In genomic region chr19:1115646-1116420, GRCh38 we compare ENCODE assay signal across 21 cellular contexts. TPM values are rescaled to one million over a fixed set of nuclear protein-coding genes. Genes with fewer than 3 reads are reported as not detected.
DNase-seq lines count a peak whose midpoint lies in the region; ATAC-seq, FAIRE-seq and TF ChIP-seq lines count a peak whose summit lies in the region.
"Had no signal": no experiment of that assay in that cellular context is flagged by ENCODE, and none has a peak within 500 bp of the region (broad histone marks: within the 10 kb centered on the region; RNA-seq: fewer than 3 reads in every experiment).

No MANE protein-coding gene starts in this region.

- no peak for FAIRE-seq in GM12878 (lab: Jason Lieb, UNC)
- FAIRE-seq: A549, D721Med, G401.6, GM12892, GM18507 had no signal

- in situ Hi-C loops in IMR-90 (cut with MboI; ENCODE audit: low sequenced_read_pairs): no loop called here
- in situ Hi-C loops in GM12878 (cut with MboI): no loop called here

- H3K27me3 Mint-ChIP-seq in naive thymus-derived CD4-positive, alpha-beta T cell: no peaks in the 10 kb centered on the region
- H3K27me3 Mint-ChIP-seq: CD4-positive, alpha-beta T cell had no signal

- H3K9ac ChIP-seq in IMR-90 (ENCODE audit: low read depth, low read length) (no peak overlapping the region), GM12878 (ENCODE audit: control insufficient read depth, insufficient read depth, low read length) (no peak overlapping the region)

- H2AK5ac ChIP-seq in IMR-90 (ENCODE audit: low read depth, low read length): no peak overlapping the region

- peak overlapping the region; percentile 28 for H2AK9ac ChIP-seq in IMR-90 (replicated peaks; ENCODE audit: low read depth, low read length, poor library complexity)

- H3K36me3 ChIP-seq in IMR-90 (ENCODE audit: control insufficient read depth, insufficient read depth, low read length) (peaks cover 83% of the 10 kb centered on the region), GM12878 (ENCODE audit: control insufficient read depth in 2 of 2, insufficient read depth in 2 of 2, low read length in 1 of 2) (peaks cover 0 to 26% of the 10 kb centered on the region in 2 experiments; a peak in 3 of 4 replicates), psoas muscle (ENCODE audit: insufficient read depth in 1 of 2, low read depth in 1 of 2) (peaks cover 6 to 91% of the 10 kb centered on the region in 2 donors)
- peaks cover 0 to 82% (median 12%) of the 10 kb centered on the region in 3 experiments for H3K36me3 ChIP-seq in naive thymus-derived CD4-positive, alpha-beta T cell (ENCODE audit: control insufficient read depth in 2 of 3, insufficient read depth in 3 of 3, low read length in 3 of 3)

- POLR2A ChIA-PET in IMR-90 (lab: Charles Lee; ENCODE audit: unreplicated experiment) (no interaction called here), GM12878 (lab: Charles Lee) (no interaction called here)
- POLR2A ChIA-PET in naive thymus-derived CD4-positive, alpha-beta T cell (lab: Charles Lee): interaction anchor here (0.6 to 1.1 kb wide), 2 partner anchors 76 to 112 kb away, joined by 3 to 4 read pairs; no protein-coding TSS in a partner anchor

- H2BK15ac ChIP-seq in IMR-90 (ENCODE audit: low read depth, low read length): no peak overlapping the region

- no peak overlapping the region for H3K18ac ChIP-seq in IMR-90 (ENCODE audit: low read depth, low read length)

- H2BK20ac ChIP-seq in IMR-90 (ENCODE audit: low read depth, low read length): no peak overlapping the region

- H4K91ac ChIP-seq in IMR-90 (ENCODE audit: insufficient read depth, low read depth, low read length): no peak overlapping the region

- H3K56ac ChIP-seq in IMR-90 (ENCODE audit: extremely low read depth, insufficient read depth, low read length): no peak overlapping the region

- TF ChIP-seq CTCF in 22Rv1 (IDR thresholded peaks at IDR 0.05): no peak
- TF ChIP-seq CTCF in IMR-90 (conservative IDR thresholded peaks at IDR 0.05; ENCODE audit: low read depth, low read length): no peak
- TF ChIP-seq CTCF in GM12878 (IDR thresholded peaks at IDR 0.05 in 2 of 3, conservative IDR thresholded peaks at IDR 0.05 in 1 of 3; ENCODE audit: control insufficient read depth in 2 of 3, extremely low read depth in 1 of 3, insufficient read depth in 1 of 3, low read depth in 3 of 3, low read length in 3 of 3): no peak
- TF ChIP-seq CTCF in psoas muscle (IDR thresholded peaks at IDR 0.05): no peak

- TF ChIP-seq EP300 in GM12878 (IDR thresholded peaks at IDR 0.05; ENCODE audit: borderline replicate concordance in 1 of 2, control insufficient read depth in 1 of 2, low read depth in 2 of 2, low read length in 2 of 2): no peak

- H3K27me3 ChIP-seq in IMR-90 (ENCODE audit: control insufficient read depth, insufficient read depth, low read length) (no peaks in the 10 kb centered on the region), GM12878 (replicated peaks in 1 of 2; ENCODE audit: control insufficient read depth in 2 of 2, insufficient read depth in 2 of 2, low read length in 1 of 2) (no peaks in the 10 kb centered on the region), psoas muscle (ENCODE audit: insufficient read depth in 3 of 3, low read length in 2 of 3) (no peaks in the 10 kb centered on the region)
- no peaks in the 10 kb centered on the region for H3K27me3 ChIP-seq in naive thymus-derived CD4-positive, alpha-beta T cell (ENCODE audit: control insufficient read depth in 2 of 2, insufficient read depth in 2 of 2, low read length in 2 of 2)

- peaks cover 0 to 2% (median 0%) of the 10 kb centered on the region in 7 donors for H3K4me1 Mint-ChIP-seq in naive thymus-derived CD4-positive, alpha-beta T cell

- H2BK5ac ChIP-seq in IMR-90 (ENCODE audit: low read depth, low read length, poor library complexity, severe bottlenecking): no peak overlapping the region

- H3K4me3 ChIP-seq in IMR-90 (ENCODE audit: insufficient read depth, low read depth, low read length) (no peak overlapping the region), GM12878 (no peak overlapping the region), psoas muscle (no peak overlapping the region)
- H3K4me3 ChIP-seq in naive thymus-derived CD4-positive, alpha-beta T cell (ENCODE audit: low read length): no peak overlapping the region
- H3K4me3 ChIP-seq: A549, GM23338 had no signal

- no peak overlapping the region for H4K8ac ChIP-seq in IMR-90 (ENCODE audit: low read depth in 2 of 2, low read length in 2 of 2)

- DNase-seq in IMR-90 (no peak), GM12878 (ENCODE audit: low read depth, low spot score) (no peak), psoas muscle (no peak), activated T-cell treated with anti-CD3 and anti-CD28 coated beads for 4 hours (no peak)
- no peak for DNase-seq in activated T-cell treated with anti-CD3 and anti-CD28 coated beads, Interleukin-2, amount 50 U/mL, for 48 hours
- no peak for DNase-seq in naive thymus-derived CD4-positive, alpha-beta T cell
- DNase-seq: AML-193, Caco-2, H7, HFFc6 had no signal

- RAD21 ChIA-PET in GM12878 (lab: Charles Lee; ENCODE audit: unreplicated experiment): interaction anchor here (1.2 kb wide), 1 partner anchor 14 kb away, joined by 3 read pairs; no protein-coding TSS in a partner anchor

- TF ChIP-seq RAD21 in IMR-90 (IDR thresholded peaks at IDR 0.05; ENCODE audit: low read length) (no peak), GM12878 (IDR thresholded peaks at IDR 0.05; ENCODE audit: insufficient read depth, low read depth, low read length) (no peak)

- H3K14ac ChIP-seq in IMR-90 (replicated peaks; ENCODE audit: low read depth, low read length): no peak overlapping the region

- H3K4ac ChIP-seq in IMR-90 (ENCODE audit: low read depth, low read length): no peak overlapping the region

- no peak overlapping the region for H3K4me3 Mint-ChIP-seq in naive thymus-derived CD4-positive, alpha-beta T cell
- H3K4me3 Mint-ChIP-seq: CD4-positive, alpha-beta T cell; GM23338; HFFc6 had no signal

- H3K23ac ChIP-seq in IMR-90 (ENCODE audit: low read depth, low read length): no peak overlapping the region

- BruUV-seq in IMR-90 (replicated peaks; lab: Mats Ljungman, UMichigan) (no TSS peak), GM12878 (replicated peaks; lab: Mats Ljungman, UMichigan) (no TSS peak)

- no peaks in the 10 kb centered on the region for H3K9me3 Mint-ChIP-seq in naive thymus-derived CD4-positive, alpha-beta T cell
- H3K9me3 Mint-ChIP-seq: CD4-positive, alpha-beta T cell; GM23338; HFFc6 had no signal

- H3K9me3 ChIP-seq in IMR-90 (ENCODE audit: control insufficient read depth, insufficient read depth, low read length): no peaks in the 10 kb centered on the region
- no peaks in the 10 kb centered on the region for H3K9me3 ChIP-seq in GM12878 (replicated peaks; ENCODE audit: control insufficient read depth, insufficient read depth, low read length)
- no peaks in the 10 kb centered on the region for H3K9me3 ChIP-seq in psoas muscle
- H3K9me3 ChIP-seq in naive thymus-derived CD4-positive, alpha-beta T cell (ENCODE audit: control insufficient read depth in 2 of 3, low read length in 3 of 3): no peaks in the 10 kb centered on the region
- H3K9me3 ChIP-seq: A549, Caco-2 had no signal

- H4K20me1 ChIP-seq in IMR-90 (ENCODE audit: insufficient read depth, low read length): peaks cover 19% of the 10 kb centered on the region
- no peaks in the 10 kb centered on the region for H4K20me1 ChIP-seq in GM12878 (ENCODE audit: control insufficient read depth, insufficient read depth)

- no peaks in the 10 kb centered on the region for H3K9me1 ChIP-seq in IMR-90 (ENCODE audit: insufficient read depth, low read length)

- CTCF ChIA-PET in IMR-90 (lab: Yijun Ruan, JAX): interaction anchor here (0.6 kb wide), 1 partner anchor 78 kb away, joined by 3 read pairs; no protein-coding TSS in a partner anchor
- CTCF ChIA-PET in GM12878 (lab: Yijun Ruan, JAX): no interaction called here
- CTCF ChIA-PET in naive thymus-derived CD4-positive, alpha-beta T cell (lab: Charles Lee): interaction anchor here (0.9 to 1.1 kb wide), 2 partner anchors 14 to 78 kb away, joined by 3 read pairs; no protein-coding TSS in a partner anchor

- no peak overlapping the region for H4K5ac ChIP-seq in IMR-90 (ENCODE audit: low read depth, low read length)

- dilution Hi-C loops in IMR-90 (cut with HindIII; ENCODE audit: low sequenced_read_pairs, unreplicated experiment): no loop called here

- H2BK120ac ChIP-seq in IMR-90 (ENCODE audit: low read depth, low read length): no peak overlapping the region

- no peaks in the 10 kb centered on the region for H3K79me2 ChIP-seq in GM12878 (ENCODE audit: control insufficient read depth, insufficient read depth, low read length)

- peaks cover 11% of the 10 kb centered on the region for H3K4me1 ChIP-seq in IMR-90 (ENCODE audit: control insufficient read depth, insufficient read depth, low read length)
- H3K4me1 ChIP-seq in GM12878 (ENCODE audit: control insufficient read depth, insufficient read depth, low read length): 0 out of 2 replicates have a peak, but pooled peaks cover 3% of the 10 kb centered on the region
- H3K4me1 ChIP-seq in psoas muscle: no peaks in the 10 kb centered on the region
- peaks cover 0 to 8% of the 10 kb centered on the region in 2 donors for H3K4me1 ChIP-seq in naive thymus-derived CD4-positive, alpha-beta T cell (ENCODE audit: control insufficient read depth in 2 of 2, insufficient read depth in 2 of 2, low read length in 2 of 2)

- H3K27ac Mint-ChIP-seq in naive thymus-derived CD4-positive, alpha-beta T cell: no peak overlapping the region
- H3K27ac Mint-ChIP-seq: CD4-positive, alpha-beta T cell; GM23338; HFFc6 had no signal

- SMC1A ChIA-PET in GM12878 (lab: Charles Lee; ENCODE audit: uncharacterized antibody, unreplicated experiment): no interaction called here

- ATAC-seq in IMR-90 (ENCODE audit: low read depth) (no peak), GM12878 (no peak), psoas muscle (no peak)
- ATAC-seq in naive thymus-derived CD4-positive, alpha-beta T cell: no peak
- ATAC-seq: A549, GM23338, HCT116 had no signal

- intact Hi-C loops in IMR-90 (cut with micrococcal nuclease): no loop called here
- intact Hi-C loops in GM12878 (cut with micrococcal nuclease; ENCODE audit: unreplicated experiment): no loop called here
- intact Hi-C loops in psoas muscle (cut with DNase I): no loop called here
- intact Hi-C loops in naive thymus-derived CD4-positive, alpha-beta T cell (cut with micrococcal nuclease): no loop called here

- peaks cover 11 to 30% of the 10 kb centered on the region in 2 experiments for H3K79me1 ChIP-seq in IMR-90 (ENCODE audit: low read depth in 1 of 2, low read length in 2 of 2)

- H3K4me2 ChIP-seq in IMR-90 (ENCODE audit: low read depth, low read length) (no peak overlapping the region), GM12878 (ENCODE audit: control insufficient read depth, insufficient read depth) (no peak overlapping the region)
- H3K4me2 ChIP-seq: A549, GM23338 had no signal

- WGBS in IMR-90 (ENCODE audit: extremely low coverage in 2 of 2, insufficient read length in 1 of 2), 2 experiments: 90% methylated on average over 18 of the region's 35 CpGs; no CpG with 5 or more reads in 1 of the 2 experiments
- WGBS in GM12878 (ENCODE audit: insufficient coverage, insufficient replicate concordance, low lambda C conversion rate, missing lambda C conversion rate): 95% methylated on average over 31 of the region's 35 CpGs
- 88 to 91% (median 90%) methylated on average over 33 to 35 of the region's 35 CpGs for WGBS in psoas muscle, 3 donors

- H3K27ac ChIP-seq in 22Rv1: peak overlapping the region; percentile 98
- no peak overlapping the region for H3K27ac ChIP-seq in IMR-90 (ENCODE audit: insufficient read depth, low read length)
- H3K27ac ChIP-seq in GM12878 (ENCODE audit: control insufficient read depth, insufficient read depth): no peak overlapping the region
- peak overlapping the region; percentile 16 for H3K27ac ChIP-seq in psoas muscle
- no peak overlapping the region for H3K27ac ChIP-seq in naive thymus-derived CD4-positive, alpha-beta T cell (ENCODE audit: low read depth, low read length)
- H3K27ac ChIP-seq: A549, C4-2B, HL-60 had no signal

- TF ChIP-seq POLR2A in IMR-90 (IDR thresholded peaks at IDR 0.05; ENCODE audit: low read depth, low read length): no peak
- 0 out of 2 replicates have a peak, but pooled peaks have one; percentile 31 for TF ChIP-seq POLR2A in GM12878 (IDR thresholded peaks at IDR 0.05; ENCODE audit: low read depth, low read length)

- H2AFZ ChIP-seq in IMR-90 (replicated peaks; ENCODE audit: low read length, poor library complexity): no peak overlapping the region
- H2AFZ ChIP-seq in GM12878 (ENCODE audit: control insufficient read depth, low read depth, low read length): no peak overlapping the region
- H2AFZ ChIP-seq: GM23338 had no signal

- peaks cover 0 to 6% (median 0%) of the 10 kb centered on the region in 5 donors for H3K36me3 Mint-ChIP-seq in naive thymus-derived CD4-positive, alpha-beta T cell

RNA-seq across cellular contexts. Expression of gene GPX4, which starts 12.0 kb away (rescaled TPM):
- total RNA-seq in IMR-90 (2012; rRNA removed) (357 and 415 TPM in 2 replicates), GM12878 (2014; rRNA removed) (325 and 388 TPM in 2 replicates), GM12878 (2014; rRNA removed; fragmentation: Illumina TruSeq; extraction: Trizol) (185 and 204 TPM in 2 replicates), GM12878 (2021) (305 and 316 TPM in 2 replicates), psoas muscle (100 to 1,000 TPM; 279 to 560 (median 304) TPM)
- polyA plus RNA-seq in IMR-90 (2012; rRNA removed) (1,083 and 1,136 TPM in 2 replicates), GM12878 (2011; rRNA removed) (171 and 289 TPM in 2 replicates), GM12878 (2014; fragmentation: Illumina TruSeq; extraction: Trizol) (144 and 257 TPM in 2 replicates), GM12878 (2014; fragmentation: Nextera tagmentation; extraction: Ambion mirVana) (10 to 100 TPM; 33.3 to 99.6 TPM), GM12878 (2014; rRNA removed) (749 and 807 TPM in 2 replicates), GM12878 (2016; fragmentation: Nextera tagmentation; extraction: Ambion mirVana) (100 to 1,000 TPM; 534 to 574 TPM), psoas muscle (100 to 1,000 TPM; 490 to 762 (median 618) TPM)
- polyA plus RNA-seq in IMR-90 (2012; cell fraction: cytosol; rRNA removed): 2,056 and 2,058 TPM in 2 replicates
- polyA plus RNA-seq in IMR-90 (2012; cell fraction: nucleus; rRNA removed; ENCODE audit: low replicate concordance): 1,128 and 1,215 TPM in 2 replicates
- 30.7 and 37.1 TPM in 2 replicates for total RNA-seq in GM12878 (2013; cell fraction: nucleolus; rRNA removed)
- 143 TPM for polyA plus RNA-seq in GM12878 (2011; ENCODE audit: low read depth)
- polyA plus RNA-seq in GM12878 (2011; cell fraction: cytosol; rRNA removed): 532 and 769 TPM in 2 replicates
- polyA plus RNA-seq in GM12878 (2011; cell fraction: nucleus; rRNA removed): 455 and 480 TPM in 2 replicates
- 460 and 464 TPM in 2 replicates for polyA plus RNA-seq in GM12878 (2012)
- 134 and 182 TPM in 2 replicates for polyA minus RNA-seq in GM12878 (2011; rRNA and poly(A)+ RNA removed)
- 111 and 122 TPM in 2 replicates for polyA minus RNA-seq in GM12878 (2011; cell fraction: cytosol; rRNA and poly(A)+ RNA removed)
- 39.3 and 60.3 TPM in 2 replicates for polyA minus RNA-seq in GM12878 (2011; cell fraction: nucleus; rRNA and poly(A)+ RNA removed)
- total RNA-seq in naive thymus-derived CD4-positive, alpha-beta T cell: 100 to 1,000 TPM; 122 to 235 (median 194) TPM
- polyA plus RNA-seq in naive thymus-derived CD4-positive, alpha-beta T cell: 100 to 1,000 TPM; 417 to 522 TPM

RNA-seq across cellular contexts. Expression of gene POLR2E, which starts 20.7 kb away (rescaled TPM):
- 195 and 294 TPM in 2 replicates for total RNA-seq in IMR-90 (2012; rRNA removed)
- polyA plus RNA-seq in IMR-90 (2012; rRNA removed): 391 and 449 TPM in 2 replicates
- polyA plus RNA-seq in IMR-90 (2012; cell fraction: cytosol; rRNA removed): 408 and 821 TPM in 2 replicates
- polyA plus RNA-seq in IMR-90 (2012; cell fraction: nucleus; rRNA removed; ENCODE audit: low replicate concordance): 242 and 436 TPM in 2 replicates
- 37.4 and 46.6 TPM in 2 replicates for total RNA-seq in GM12878 (2013; cell fraction: nucleolus; rRNA removed)
- 194 and 207 TPM in 2 replicates for total RNA-seq in GM12878 (2014; rRNA removed)
- 78.7 and 85.5 TPM in 2 replicates for total RNA-seq in GM12878 (2014; rRNA removed; fragmentation: Illumina TruSeq; extraction: Trizol)
- 243 and 250 TPM in 2 replicates for total RNA-seq in GM12878 (2021)
- polyA plus RNA-seq in GM12878 (2011; ENCODE audit: low read depth): 54.0 TPM
- polyA plus RNA-seq in GM12878 (2011; rRNA removed): 92.4 and 192 TPM in 2 replicates
- polyA plus RNA-seq in GM12878 (2011; cell fraction: cytosol; rRNA removed): 220 and 291 TPM in 2 replicates
- polyA plus RNA-seq in GM12878 (2011; cell fraction: nucleus; rRNA removed): 162 and 168 TPM in 2 replicates
- 184 and 198 TPM in 2 replicates for polyA plus RNA-seq in GM12878 (2012)
- polyA plus RNA-seq in GM12878 (2014; fragmentation: Illumina TruSeq; extraction: Trizol): 10.0 and 142 TPM in 2 replicates
- 10 to 100 TPM in 1 of 2 experiments, 1 to 10 TPM in 1; 4.0 to 17.0 TPM for polyA plus RNA-seq in GM12878 (2014; fragmentation: Nextera tagmentation; extraction: Ambion mirVana)
- polyA plus RNA-seq in GM12878 (2014; rRNA removed): 367 and 444 TPM in 2 replicates
- polyA plus RNA-seq in GM12878 (2016; fragmentation: Nextera tagmentation; extraction: Ambion mirVana): 100 to 1,000 TPM; 460 to 487 TPM
- 76.9 and 101 TPM in 2 replicates for polyA minus RNA-seq in GM12878 (2011; rRNA and poly(A)+ RNA removed)
- 70.2 and 78.0 TPM in 2 replicates for polyA minus RNA-seq in GM12878 (2011; cell fraction: cytosol; rRNA and poly(A)+ RNA removed)
- 29.5 and 49.3 TPM in 2 replicates for polyA minus RNA-seq in GM12878 (2011; cell fraction: nucleus; rRNA and poly(A)+ RNA removed)
- total RNA-seq in psoas muscle: 100 to 1,000 TPM; 133 to 147 (median 143) TPM
- polyA plus RNA-seq in psoas muscle: 100 to 1,000 TPM; 170 to 243 (median 217) TPM
- 100 to 1,000 TPM in 1 of 5 experiments, 10 to 100 TPM in 4; 75.3 to 157 (median 82.1) TPM for total RNA-seq in naive thymus-derived CD4-positive, alpha-beta T cell
- 100 to 1,000 TPM; 136 to 179 TPM for polyA plus RNA-seq in naive thymus-derived CD4-positive, alpha-beta T cell

RNA-seq across cellular contexts. Expression of gene ARHGAP45, which starts 48.9 kb away (rescaled TPM):
- total RNA-seq in IMR-90 (2012; rRNA removed): 0.83 and 1.3 TPM in 2 replicates
- polyA plus RNA-seq in IMR-90 (2012; rRNA removed): 1.4 and 1.7 TPM in 2 replicates
- 2.0 and 2.2 TPM in 2 replicates for polyA plus RNA-seq in IMR-90 (2012; cell fraction: cytosol; rRNA removed)
- polyA plus RNA-seq in IMR-90 (2012; cell fraction: nucleus; rRNA removed; ENCODE audit: low replicate concordance): 3.0 and 10.5 TPM in 2 replicates
- 190 and 196 TPM in 2 replicates for total RNA-seq in GM12878 (2013; cell fraction: nucleolus; rRNA removed)
- total RNA-seq in GM12878 (2014; rRNA removed): 116 and 146 TPM in 2 replicates
- total RNA-seq in GM12878 (2014; rRNA removed; fragmentation: Illumina TruSeq; extraction: Trizol): 21.4 and 26.2 TPM in 2 replicates
- 142 and 151 TPM in 2 replicates for total RNA-seq in GM12878 (2021)
- 33.0 TPM for polyA plus RNA-seq in GM12878 (2011; ENCODE audit: low read depth)
- polyA plus RNA-seq in GM12878 (2011; rRNA removed): 20.8 and 53.2 TPM in 2 replicates
- 64.0 and 103 TPM in 2 replicates for polyA plus RNA-seq in GM12878 (2011; cell fraction: cytosol; rRNA removed)
- 223 and 275 TPM in 2 replicates for polyA plus RNA-seq in GM12878 (2011; cell fraction: nucleus; rRNA removed)
- polyA plus RNA-seq in GM12878 (2012): 85.3 and 105 TPM in 2 replicates
- polyA plus RNA-seq in GM12878 (2014; fragmentation: Illumina TruSeq; extraction: Trizol): 1.4 and 9.8 TPM in 2 replicates
- polyA plus RNA-seq in GM12878 (2014; fragmentation: Nextera tagmentation; extraction: Ambion mirVana): 1 to 10 TPM; 1.4 to 7.8 TPM
- polyA plus RNA-seq in GM12878 (2014; rRNA removed): 96.0 and 125 TPM in 2 replicates
- 10 to 100 TPM; 66.6 to 82.6 TPM for polyA plus RNA-seq in GM12878 (2016; fragmentation: Nextera tagmentation; extraction: Ambion mirVana)
- 36.0 and 96.7 TPM in 2 replicates for polyA minus RNA-seq in GM12878 (2011; rRNA and poly(A)+ RNA removed)
- polyA minus RNA-seq in GM12878 (2011; cell fraction: cytosol; rRNA and poly(A)+ RNA removed): 45.4 and 45.7 TPM in 2 replicates
- polyA minus RNA-seq in GM12878 (2011; cell fraction: nucleus; rRNA and poly(A)+ RNA removed): 32.4 and 52.2 TPM in 2 replicates
- total RNA-seq in psoas muscle: 1 to 10 TPM; 2.0 to 4.0 (median 3.2) TPM
- 1 to 10 TPM; 1.2 to 1.8 (median 1.8) TPM for polyA plus RNA-seq in psoas muscle
- 1,000 to 10,000 TPM in 1 of 5 experiments, 100 to 1,000 TPM in 4; 467 to 1,030 (median 779) TPM for total RNA-seq in naive thymus-derived CD4-positive, alpha-beta T cell
- polyA plus RNA-seq in naive thymus-derived CD4-positive, alpha-beta T cell: 100 to 1,000 TPM; 305 to 880 TPM

RNA-seq across cellular contexts. Expression of gene SBNO2, which starts 58.2 kb away (rescaled TPM):
- total RNA-seq in IMR-90 (2012; rRNA removed) (13.4 and 13.6 TPM in 2 replicates), GM12878 (2014; rRNA removed) (13.8 and 15.8 TPM in 2 replicates), GM12878 (2014; rRNA removed; fragmentation: Illumina TruSeq; extraction: Trizol) (4.8 and 5.6 TPM in 2 replicates), GM12878 (2021) (38.5 and 44.6 TPM in 2 replicates), psoas muscle (100 to 1,000 TPM in 1 of 4 donors, 10 to 100 TPM in 3; 20.9 to 138 (median 76.9) TPM)
- polyA plus RNA-seq in IMR-90 (2012; rRNA removed) (40.4 and 40.5 TPM in 2 replicates), GM12878 (2011; rRNA removed) (2.7 and 7.2 TPM in 2 replicates), GM12878 (2014; fragmentation: Illumina TruSeq; extraction: Trizol) (2.2 and 5.0 TPM in 2 replicates), GM12878 (2014; fragmentation: Nextera tagmentation; extraction: Ambion mirVana) (under 1 TPM; 0.08 to 0.15 TPM), GM12878 (2014; rRNA removed) (21.8 and 26.0 TPM in 2 replicates), GM12878 (2016; fragmentation: Nextera tagmentation; extraction: Ambion mirVana) (1 to 10 TPM; 4.2 to 5.9 TPM), psoas muscle (10 to 100 TPM; 18.5 to 47.2 (median 20.2) TPM)
- 16.4 and 33.2 TPM in 2 replicates for polyA plus RNA-seq in IMR-90 (2012; cell fraction: cytosol; rRNA removed)
- 123 and 292 TPM in 2 replicates for polyA plus RNA-seq in IMR-90 (2012; cell fraction: nucleus; rRNA removed; ENCODE audit: low replicate concordance)
- 26.2 and 31.8 TPM in 2 replicates for total RNA-seq in GM12878 (2013; cell fraction: nucleolus; rRNA removed)
- polyA plus RNA-seq in GM12878 (2011; ENCODE audit: low read depth): 3.3 TPM
- 9.3 and 12.8 TPM in 2 replicates for polyA plus RNA-seq in GM12878 (2011; cell fraction: cytosol; rRNA removed)
- polyA plus RNA-seq in GM12878 (2011; cell fraction: nucleus; rRNA removed): 64.7 and 83.4 TPM in 2 replicates
- polyA plus RNA-seq in GM12878 (2012): 12.3 and 13.5 TPM in 2 replicates
- polyA minus RNA-seq in GM12878 (2011; rRNA and poly(A)+ RNA removed): 10.8 and 18.6 TPM in 2 replicates
- 17.7 and 21.2 TPM in 2 replicates for polyA minus RNA-seq in GM12878 (2011; cell fraction: cytosol; rRNA and poly(A)+ RNA removed)
- 15.5 and 27.3 TPM in 2 replicates for polyA minus RNA-seq in GM12878 (2011; cell fraction: nucleus; rRNA and poly(A)+ RNA removed)
- total RNA-seq in naive thymus-derived CD4-positive, alpha-beta T cell: 100 to 1,000 TPM in 3 of 5 experiments, 10 to 100 TPM in 2; 88.6 to 137 (median 104) TPM
- 1 to 10 TPM; 1.7 to 2.6 TPM for polyA plus RNA-seq in naive thymus-derived CD4-positive, alpha-beta T cell

Comparison
In these comparisons a context has a peak if more than half of its experiments do, and no peak if none do; other contexts are left out.
1. H3K27ac ChIP-seq: peak in 22Rv1 (single experiment) and psoas muscle (single experiment); none in IMR-90 (single experiment), GM12878 (single experiment) and naive thymus-derived CD4-positive, alpha-beta T cell (single experiment).